Comparison of ENCODE assay signal across 27 cellular contexts in genomic region chr1:25126568-25126967, GRCh38.
DNase-seq lines count a peak whose midpoint lies in the region; ATAC-seq, FAIRE-seq and TF ChIP-seq lines count a peak whose summit lies in the region.
"Had no signal": no experiment of that assay in that cellular context is flagged by ENCODE, and none has a peak within 500 bp of the region (broad histone marks: within the 10 kb centered on the region; RNA-seq: fewer than 3 reads in every experiment).

No MANE protein-coding gene starts in this region.

- no peak overlapping the region for H3K14ac ChIP-seq in H1 (ENCODE audit: insufficient read length)

- no peaks in the 10 kb centered on the region for H3K36me3 ChIP-seq in BLaER1 treated with 17β-estradiol and CSF1 and Interleukin-3, amounts not matched to agents 10 nM and 100 nM
- no peaks in the 10 kb centered on the region for H3K36me3 ChIP-seq in H1 (ENCODE audit: control insufficient read depth in 2 of 4, insufficient read depth in 4 of 4, low read length in 3 of 4)
- H3K36me3 ChIP-seq in left lung, result no peaks in the 10 kb centered on the region
- H3K36me3 ChIP-seq: adrenal gland, esophagus squamous epithelium, MG63, neutrophil, sigmoid colon had no signal

- H3K79me1 ChIP-seq in H1 (ENCODE audit: low read depth, low read length), result no peaks in the 10 kb centered on the region; the same call in 1 of the 2 replicates

- TF ChIP-seq RAD21 in Ishikawa (IDR thresholded peaks at IDR 0.05; ENCODE audit: low read depth) (no peak), H1 (IDR thresholded peaks at IDR 0.05 in 1 of 2, conservative IDR thresholded peaks at IDR 0.05 in 1 of 2; ENCODE audit: low read depth in 2 of 2, low read length in 2 of 2) (no peak)

- H4K91ac ChIP-seq in H1 (replicated peaks; ENCODE audit: insufficient read length, low read length), result no peak overlapping the region

- no peak overlapping the region for H2BK5ac ChIP-seq in H1 (ENCODE audit: low read depth, low read length)

- H2AK5ac ChIP-seq in H1 (ENCODE audit: low read depth, low read length), result no peak overlapping the region

- 92% methylated on average over 6 of the region's 6 CpGs; no CpG with 5 or more reads in 1 of the 2 experiments for WGBS in H1 (ENCODE audit: extremely low coverage in 1 of 2, insufficient coverage in 1 of 2, insufficient read length in 1 of 2, insufficient replicate concordance in 2 of 2, low coverage in 1 of 2, low lambda C conversion rate in 2 of 2, missing lambda C conversion rate in 1 of 2), 2 experiments

- H3K79me2 ChIP-seq in H1 (ENCODE audit: control insufficient read depth in 1 of 2, insufficient read depth in 2 of 2, low read length in 2 of 2), result no peaks in the 10 kb centered on the region

- no peaks in the 10 kb centered on the region for H3K9me3 ChIP-seq in BLaER1 treated with 17β-estradiol and CSF1 and Interleukin-3, amounts not matched to agents 10 nM and 100 nM (replicated peaks in 1 of 11)
- H3K9me3 ChIP-seq in H1 (ENCODE audit: insufficient read depth in 2 of 2, low read depth in 1 of 2, low read length in 1 of 2) (no peaks in the 10 kb centered on the region), left lung (no peaks in the 10 kb centered on the region)
- H3K9me3 ChIP-seq: adrenal gland, esophagus squamous epithelium, MG63, neutrophil, psoas muscle had no signal

- DNase-seq in RPMI7951 (ENCODE audit: low read depth) (peak; percentile 14), H1 (ENCODE audit: low read depth in 1 of 2, low spot score in 2 of 2) (no peak), NCI-H1930 (lab: John Stamatoyannopoulos, UW) (no peak), left lung (no peak)
- DNase-seq: activated CD4-positive, alpha-beta memory T cell treated with anti-CD3 and anti-CD28 coated beads, Interleukin-2, amount 10 ng/mL, durations not matched to agents 7 days and 5 days; activated CD4-positive, alpha-beta T cell treated with anti-CD3 and anti-CD28 coated beads for 1 hour; activated CD8-positive, alpha-beta memory T cell treated with anti-CD3 and anti-CD28 coated beads, Interleukin-2, amount 50 U/mL, for 48 hours; activated naive CD4-positive, alpha-beta T cell treated with anti-CD3 and anti-CD28 coated beads for 36 hours; adrenal gland; AML-193; CD4-positive, alpha-beta memory T cell; esophagus squamous epithelium; kidney; MG63; naive B cell; NCI-H1417 treated with DMSO at 0.1 percent for 48 hours; psoas muscle; sigmoid colon; stimulated activated CD4-positive, alpha-beta T cell treated with anti-CD3 and anti-CD28 coated beads, Interleukin-15, amount 100 ng/mL, for 24 hours; trophoblast cell had no signal

- no peak overlapping the region for H4K5ac ChIP-seq in H1 (ENCODE audit: insufficient read length, low read depth, low read length)

- no peak overlapping the region for H3K9ac ChIP-seq in BLaER1 treated with 17β-estradiol and CSF1 and Interleukin-3, amounts not matched to agents 10 nM and 100 nM
- no peak overlapping the region for H3K9ac ChIP-seq in H1 (replicated peaks in 1 of 4; ENCODE audit: extremely low read depth in 1 of 4, low read depth in 3 of 4, low read length in 3 of 4)

- no peaks in the 10 kb centered on the region; a peak in 1 of 22 replicates for H3K27me3 ChIP-seq in BLaER1 treated with 17β-estradiol and CSF1 and Interleukin-3, amounts not matched to agents 10 nM and 100 nM
- H3K27me3 ChIP-seq in H1 (replicated peaks in 1 of 4; ENCODE audit: control insufficient read depth in 3 of 4, extremely low read depth in 1 of 4, insufficient read depth in 3 of 4, low read length in 3 of 4) (no peaks in the 10 kb centered on the region), left lung (peaks cover 0 to 7% of the 10 kb centered on the region in 2 donors)
- H3K27me3 ChIP-seq: adrenal gland, MG63, neutrophil had no signal

- peak overlapping the region; percentile 6; the same call in 1 of the 2 replicates for H2AFZ ChIP-seq in H1 (ENCODE audit: low read length)

- TF ChIP-seq EP300 in Ishikawa (IDR thresholded peaks at IDR 0.05; ENCODE audit: borderline replicate concordance) (no peak), H1 (IDR thresholded peaks at IDR 0.05; ENCODE audit: borderline replicate concordance in 1 of 2, low read depth in 2 of 2, low read length in 2 of 2) (no peak)

- H3K4me2 ChIP-seq in BLaER1 treated with 17β-estradiol and CSF1 and Interleukin-3, amounts not matched to agents 10 nM and 100 nM, result peak overlapping the region in 7 of 11 experiments; percentile 26 to 60 (median 47); a peak in 11 of 22 replicates
- H3K4me2 ChIP-seq in H1 (ENCODE audit: insufficient read depth in 1 of 2, low read depth in 2 of 2, low read length in 2 of 2), result no peak overlapping the region

- H3K27ac ChIP-seq in BLaER1 treated with 17β-estradiol and CSF1 and Interleukin-3, amounts not matched to agents 10 nM and 100 nM, result no peak overlapping the region
- H3K27ac ChIP-seq in H1 (ENCODE audit: low read depth, low read length) (no peak overlapping the region), left lung (no peak overlapping the region)
- H3K27ac ChIP-seq: adrenal gland, esophagus squamous epithelium, neutrophil, psoas muscle, sigmoid colon had no signal

- H3K4me3 ChIP-seq in BLaER1 treated with 17β-estradiol and CSF1 and Interleukin-3, amounts not matched to agents 10 nM and 100 nM, result no peak overlapping the region
- H3K4me3 ChIP-seq in H1 (ENCODE audit: extremely low read depth in 1 of 4, insufficient read depth in 2 of 4, low read depth in 3 of 4, low read length in 4 of 4), result no peak overlapping the region
- H3K4me3 ChIP-seq in left lung, result no peak overlapping the region
- H3K4me3 ChIP-seq: adrenal gland, esophagus squamous epithelium, MG63, psoas muscle, sigmoid colon had no signal

- H3K4me1 ChIP-seq in BLaER1 treated with 17β-estradiol and CSF1 and Interleukin-3, amounts not matched to agents 10 nM and 100 nM, result peaks cover 2 to 28% (median 20%) of the 10 kb centered on the region in 10 experiments; a peak in 19 of 20 replicates
- H3K4me1 ChIP-seq in H1 (replicated peaks in 1 of 4; ENCODE audit: control insufficient read depth in 3 of 4, insufficient read depth in 4 of 4, low read length in 3 of 4), result no peaks in the 10 kb centered on the region
- peaks cover 0 to 2% of the 10 kb centered on the region in 2 donors for H3K4me1 ChIP-seq in left lung
- H3K4me1 ChIP-seq: adrenal gland, esophagus squamous epithelium, psoas muscle, sigmoid colon had no signal

- no peak overlapping the region for H3K18ac ChIP-seq in H1 (ENCODE audit: extremely low read depth, low read length)

- no peak for FAIRE-seq in H1 (lab: Jason Lieb, UNC)
- FAIRE-seq: frontal cortex, kidney had no signal

- H3K23ac ChIP-seq in H1 (ENCODE audit: insufficient read length), result no peak overlapping the region

- no peak overlapping the region for H2BK20ac ChIP-seq in H1 (ENCODE audit: low read length)

- H2BK12ac ChIP-seq in H1 (ENCODE audit: low read depth, low read length), result no peak overlapping the region

- CTCF ChIA-PET in H1 (lab: Charles Lee; ENCODE audit: partially characterized antibody), result interaction anchor here (1.0 to 4.6 kb wide), 7 partner anchors 10 to 194 kb away, joined by 3 to 25 read pairs (median 4); no protein-coding TSS in a partner anchor

- H4K8ac ChIP-seq in H1 (ENCODE audit: extremely low read depth, insufficient read depth, low read length), result no peak overlapping the region

- ATAC-seq in GM19463 (IDR thresholded peaks at IDR 0.05; ENCODE audit: unreplicated experiment) (no peak), GM18502 (IDR thresholded peaks at IDR 0.05; ENCODE audit: poor library complexity, unreplicated experiment) (no peak), left lung (no peak)
- ATAC-seq: psoas muscle; stimulated activated effector memory CD8-positive, alpha-beta T cell treated with anti-CD3 and anti-CD28 coated beads, Interleukin-12 subunit alpha, Interleukin-12 subunit beta, amount 100 ng/mL, for 72 hours had no signal

- no peak overlapping the region for H3K4ac ChIP-seq in H1 (replicated peaks; ENCODE audit: insufficient read length, low read depth, low read length)

- no peaks in the 10 kb centered on the region; a peak in 1 of 22 replicates for H4K20me1 ChIP-seq in BLaER1 treated with 17β-estradiol and CSF1 and Interleukin-3, amounts not matched to agents 10 nM and 100 nM
- no peaks in the 10 kb centered on the region for H4K20me1 ChIP-seq in H1 (replicated peaks in 1 of 2; ENCODE audit: control insufficient read depth in 1 of 2, insufficient read depth in 2 of 2, low read length in 2 of 2)

- no peak for TF ChIP-seq POLR2A in H1 (IDR thresholded peaks at IDR 0.05; ENCODE audit: control extremely low read depth in 1 of 2, low read depth in 2 of 2, low read length in 2 of 2)

- H2BK15ac ChIP-seq in H1 (ENCODE audit: low read length), result no peak overlapping the region

- no peak overlapping the region for H3K56ac ChIP-seq in H1 (replicated peaks; ENCODE audit: insufficient read length, low read depth, low read length)

- POLR2A ChIA-PET in H1 (lab: Charles Lee; ENCODE audit: partially characterized antibody), result no interaction called here

- no peak overlapping the region for H2BK120ac ChIP-seq in H1 (replicated peaks; ENCODE audit: low read depth, low read length)

- H3K23me2 ChIP-seq in H1 (ENCODE audit: low read depth, low read length), result no peaks in the 10 kb centered on the region

- no peak for TF ChIP-seq CTCF in H1 (IDR thresholded peaks at IDR 0.05; ENCODE audit: control extremely low read depth in 1 of 3, insufficient read depth in 1 of 3, low read depth in 1 of 3, low read length in 3 of 3)
- TF ChIP-seq CTCF in left lung (IDR thresholded peaks at IDR 0.05), result no peak

- intact Hi-C loops in left lung (cut with DNase I), result no loop called here

TF ChIP-seq in Ishikawa, 13 proteins besides CTCF, POLR2A, EP300 and RAD21:
- TF ChIP-seq USF1 (IDR thresholded peaks at IDR 0.05) (peak; percentile 39; the same call in 1 of the 2 replicates), CREB1 (IDR thresholded peaks at IDR 0.05; ENCODE audit: low read depth) (no peak)

TF ChIP-seq in H1, 55 proteins besides CTCF, POLR2A, EP300 and RAD21 (continues in another document):
- no peak for TF ChIP-seq RFX5 (IDR thresholded peaks at IDR 0.05; ENCODE audit: borderline replicate concordance, low read depth, low read length)
- TF ChIP-seq TEAD4 (IDR thresholded peaks at IDR 0.05; ENCODE audit: low read depth, low read length), result no peak
- TF ChIP-seq PHF8 (conservative IDR thresholded peaks at IDR 0.05; ENCODE audit: low read depth, low read length), result no peak
- no peak for TF ChIP-seq EGR1 (IDR thresholded peaks at IDR 0.05; ENCODE audit: borderline replicate concordance, low read depth, low read length)
- TF ChIP-seq KDM1A (IDR thresholded peaks at IDR 0.05; ENCODE audit: borderline replicate concordance, low read length), result no peak
- no peak for TF ChIP-seq NRF1 (IDR thresholded peaks at IDR 0.05; ENCODE audit: low read depth, low read length)
- no peak for TF ChIP-seq MAX (IDR thresholded peaks at IDR 0.05)

Comparison
In these comparisons a context has a peak if more than half of its experiments do, and no peak if none do; other contexts are left out.
1. H3K4me2 ChIP-seq: peak in BLaER1 treated with 17β-estradiol and CSF1 and Interleukin-3, amounts not matched to agents 10 nM and 100 nM (7 of 11); none in H1 (0 of 2).